ENCODE assay signal across 11 cellular contexts in the genomic region with DNA sequence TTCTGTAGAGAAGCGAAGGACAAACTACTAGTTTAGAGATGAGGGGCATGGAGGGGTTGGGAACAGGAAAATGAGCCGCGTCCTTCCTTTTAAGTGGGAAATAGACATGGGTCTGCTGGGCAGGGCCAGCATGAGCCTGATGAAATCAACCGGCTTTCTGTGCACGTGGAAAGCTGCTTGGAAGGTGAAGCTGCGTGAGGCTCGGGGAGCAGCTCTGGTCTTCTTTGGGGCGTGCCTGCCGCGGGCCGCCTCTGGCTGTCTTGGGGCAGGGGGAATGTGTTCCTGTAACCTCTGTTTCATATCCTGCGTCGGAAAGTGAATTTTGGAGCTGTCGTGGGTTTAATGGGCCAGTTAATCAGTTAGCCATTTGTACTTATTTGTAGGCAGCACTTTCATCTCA.
DNase-seq lines count a peak whose midpoint lies in the region; ATAC-seq and TF ChIP-seq lines count a peak whose summit lies in the region.
"Had no signal": no experiment of that assay in that cellular context is flagged by ENCODE, and none has a peak within 500 bp of the region (broad histone marks: within the 10 kb centered on the region; RNA-seq: fewer than 3 reads in every experiment).

No MANE protein-coding gene starts in this region.

- TF ChIP-seq CTCF in astrocyte of the spinal cord (IDR thresholded peaks at IDR 0.05; ENCODE audit: low read depth, low read length): no peak

- H3F3A ChIP-seq in GM23248 (ENCODE audit: insufficient read depth): peaks cover 12% of the 10 kb centered on the region; the same call in 1 of the 2 replicates

- in situ Hi-C loops in GM23248 (cut with MboI) (no loop called here), astrocyte of the spinal cord (cut with HindIII; ENCODE audit: low sequenced_read_pairs) (no loop called here)

- peak overlapping the region; percentile 83 for H3K4me2 ChIP-seq in GM23248 (ENCODE audit: unreplicated experiment)

- peak overlapping the region; percentile 65; the same call in 1 of the 2 replicates for H3K9ac ChIP-seq in GM23248

- ATAC-seq in activated CD4-positive, CD25-positive, alpha-beta regulatory T cell treated with anti-CD3 and anti-CD28 coated beads, Interleukin-2, amount 50 U/mL, for 24 hours: no peak
- no peak for ATAC-seq in GM21360 (IDR thresholded peaks at IDR 0.05; ENCODE audit: unreplicated experiment)

- H3K4me3 ChIP-seq in GM23248 (peak overlapping the region; percentile 69; the same call in 1 of the 2 replicates), astrocyte of the spinal cord (ENCODE audit: low read depth, low read length) (peak overlapping the region; percentile 2)

- H3K27me3 ChIP-seq in GM23248 (replicated peaks; ENCODE audit: insufficient read depth): no peaks in the 10 kb centered on the region

- no peaks in the 10 kb centered on the region for H3K9me2 ChIP-seq in GM23248 (ENCODE audit: insufficient read depth)

- no peaks in the 10 kb centered on the region for H3K36me3 ChIP-seq in GM23248 (ENCODE audit: low read depth)

- DNase-seq in GM23248 (peak; percentile 7), astrocyte of the spinal cord (ENCODE audit: low read depth, low spot score) (peak; percentile 30), iPS-NIHi11 (ENCODE audit: low spot score) (peak; percentile 33), renal cortical epithelial cell (ENCODE audit: low read depth) (peak; percentile 52), DMS114 treated with DMSO at 0.1 percent for 48 hours (lab: John Stamatoyannopoulos, UW; ENCODE audit: unreplicated experiment) (no peak), NCI-H2196 (lab: John Stamatoyannopoulos, UW; ENCODE audit: unreplicated experiment) (no peak)
- DNase-seq: activated T-cell treated with anti-CD3 and anti-CD28 coated beads, Interleukin-2, amount 50 U/mL, for 1 hour; amniotic stem cell; NCI-H1930 had no signal

- H3K4me1 ChIP-seq in GM23248 (ENCODE audit: insufficient read depth): peaks cover 29% of the 10 kb centered on the region

- no peaks in the 10 kb centered on the region for H4K20me1 ChIP-seq in GM23248 (ENCODE audit: insufficient read depth)

- H3K9me3 ChIP-seq in GM23248 (ENCODE audit: low read depth): no peaks in the 10 kb centered on the region

- WGBS in GM23248 (ENCODE audit: low coverage in 1 of 2, low lambda C conversion rate in 2 of 2, missing lambda C conversion rate in 2 of 2), 2 experiments: 88 to 91% methylated on average over 14 of the region's 14 CpGs

- peaks cover 30% of the 10 kb centered on the region for H3K79me2 ChIP-seq in GM23248 (ENCODE audit: insufficient read depth)

- no peak overlapping the region for H3K27ac ChIP-seq in GM23248

- H2AFZ ChIP-seq in GM23248: no peak overlapping the region

Comparison
In these comparisons a context has a peak if more than half of its experiments do, and no peak if none do; other contexts are left out.
1. DNase-seq: peak in GM23248 (single experiment), astrocyte of the spinal cord (single experiment), iPS-NIHi11 (single experiment) and renal cortical epithelial cell (single experiment); none in DMS114 treated with DMSO at 0.1 percent for 48 hours (single experiment) and NCI-H2196 (single experiment).